In the genomic region with DNA sequence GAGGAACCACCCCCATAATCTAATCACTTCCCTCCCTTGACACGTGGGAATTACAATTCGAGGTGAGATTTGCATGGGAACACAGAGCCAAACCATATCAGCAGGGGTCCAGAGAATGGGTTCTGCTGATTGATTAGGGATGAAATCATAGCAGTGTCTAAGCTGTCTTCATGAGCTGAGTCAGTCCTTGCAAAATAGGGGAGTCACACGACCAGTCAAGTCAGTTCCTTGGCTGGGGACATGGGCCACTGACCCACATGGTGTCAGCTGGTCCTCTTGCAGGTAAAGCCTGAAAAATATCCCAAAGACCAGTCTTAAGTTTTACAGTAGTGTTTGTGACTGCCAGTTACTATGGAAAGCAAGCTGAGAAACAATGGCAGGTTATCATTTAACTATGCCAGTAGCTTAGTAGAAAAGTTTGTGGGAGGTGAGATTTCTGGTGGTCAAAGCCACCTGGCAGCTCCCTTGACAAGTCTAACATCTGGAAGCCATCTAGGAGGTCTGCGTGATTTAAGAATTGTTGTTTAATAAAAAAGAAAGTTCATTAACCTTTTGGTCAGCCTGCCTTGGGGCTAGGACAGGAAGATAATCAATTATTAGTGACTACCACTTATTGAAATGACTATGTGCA, we compare ENCODE assay signal across 20 cellular contexts. TPM values are rescaled to one million over a fixed set of nuclear protein-coding genes. Genes with fewer than 3 reads are reported as not detected.
A peak's percentile ranks its signal among the peaks of the same experiment; 100 is the strongest.
DNase-seq lines count a peak whose midpoint lies in the region; ATAC-seq, FAIRE-seq and TF ChIP-seq lines count a peak whose summit lies in the region.
"Had no signal": no experiment of that assay in that cellular context is flagged by ENCODE, and none has a peak within 500 bp of the region (broad histone marks: within the 10 kb centered on the region; RNA-seq: fewer than 3 reads in every experiment).

No MANE protein-coding gene starts in this region.

- no peaks in the 10 kb centered on the region for H3K79me2 ChIP-seq in K562 (ENCODE audit: control insufficient read depth, insufficient read depth, low read length)
- H3K79me2 ChIP-seq: hepatocyte had no signal

- no peak for TF ChIP-seq CTCF in K562 (IDR thresholded peaks at IDR 0.05 in 2 of 3, conservative IDR thresholded peaks at IDR 0.05 in 1 of 3; ENCODE audit: insufficient read depth in 2 of 3, low read depth in 1 of 3, low read length in 3 of 3)

- no peaks in the 10 kb centered on the region for H3K9me3 ChIP-seq in K562 (replicated peaks; ENCODE audit: control insufficient read depth, insufficient read depth, low read depth, low read length)

- CTCF ChIA-PET in K562 (lab: Yijun Ruan, JAX; ENCODE audit: low intra/inter-chr PET ratio) = no interaction called here

- FAIRE-seq in K562 (lab: Jason Lieb, UNC) = no peak
- FAIRE-seq: colon, islet of Langerhans had no signal

- H3K4me1 ChIP-seq in K562 (replicated peaks in 1 of 2; ENCODE audit: control insufficient read depth in 2 of 2, insufficient read depth in 2 of 2, low read length in 2 of 2) = peaks cover 0 to 3% of the 10 kb centered on the region in 2 experiments; a peak in 1 of 5 replicates

- H3K4me2 ChIP-seq in K562 (ENCODE audit: insufficient read depth, low read length) = no peak overlapping the region
- H3K4me2 ChIP-seq: hepatocyte had no signal

- WGBS in K562 (ENCODE audit: insufficient coverage, low coverage, missing lambda C conversion rate) = 30% methylated on average over 4 of the region's 4 CpGs

- no peak overlapping the region for H3K27ac ChIP-seq in K562 (ENCODE audit: extremely low read depth, low read depth, low read length)
- H3K27ac ChIP-seq: hepatocyte had no signal

- H3K36me3 ChIP-seq in K562 (ENCODE audit: control insufficient read depth, insufficient read depth, low read length) = no peaks in the 10 kb centered on the region

- no peak for DNase-seq in K562 (ENCODE audit: extremely low read depth in 1 of 4, low spot score in 3 of 4)
- DNase-seq in NCI-H187 (lab: John Stamatoyannopoulos, UW) = no peak
- no peak for DNase-seq in NCI-H1436 treated with DMSO at 0.1 percent for 48 hours (lab: John Stamatoyannopoulos, UW)
- no peak for DNase-seq in NCI-H526 treated with DMSO at 0.1 percent for 48 hours (lab: John Stamatoyannopoulos, UW)
- DNase-seq: activated CD4-positive, alpha-beta T cell treated with anti-CD3 and anti-CD28 coated beads, Interleukin-2, amount 50 U/mL, for 4 hours; activated T-cell treated with anti-CD3 and anti-CD28 coated beads, Interleukin-2, amount 50 U/mL, for 1 hour; CD4-positive, alpha-beta memory T cell; H7; naive thymus-derived CD4-positive, alpha-beta T cell; NCI-H1930; NCI-H510A treated with DMSO at 0.1 percent for 48 hours; stimulated activated CD4-positive, alpha-beta T cell treated with anti-CD3 and anti-CD28 coated beads, Interleukin-2, amount 100 ng/mL, for 24 hours had no signal

- no peak overlapping the region for H3K4me3 ChIP-seq in K562
- H3K4me3 ChIP-seq: hepatocyte had no signal

- intact Hi-C loops in K562 (cut with micrococcal nuclease) = no loop called here

- POLR2A ChIA-PET in K562 (lab: Yijun Ruan, JAX) = interaction anchor here (0.6 to 1.7 kb wide), 2 partner anchors 16 to 144 kb away, joined by 4 to 6 read pairs; partner anchors contain the start of gene ATF7IP2

- H3K9me1 ChIP-seq in K562 (ENCODE audit: control insufficient read depth, insufficient read depth, low read length) = no peaks in the 10 kb centered on the region

- no TSS peak for BruUV-seq in K562 (replicated peaks; lab: Mats Ljungman, UMichigan)

- no peak for TF ChIP-seq POLR2A in K562 (conservative IDR thresholded peaks at IDR 0.05)

- H3K27me3 ChIP-seq in K562 (ENCODE audit: control insufficient read depth in 2 of 2, insufficient read depth in 2 of 2, low read length in 2 of 2) = no peaks in the 10 kb centered on the region
- H3K27me3 ChIP-seq: hepatocyte had no signal

- ATAC-seq in GM18511 (IDR thresholded peaks at IDR 0.05; ENCODE audit: unreplicated experiment) = peak; percentile 81
- ATAC-seq in GM19467 (IDR thresholded peaks at IDR 0.05; ENCODE audit: unreplicated experiment) = peak; percentile 46
- ATAC-seq in HG03060 (IDR thresholded peaks at IDR 0.05; ENCODE audit: low read depth, unreplicated experiment) = peak; percentile 71
- 0 out of 3 replicates have a peak, but pooled peaks have one; percentile 39 for ATAC-seq in K562
- ATAC-seq in HG03280 (IDR thresholded peaks at IDR 0.05; ENCODE audit: unreplicated experiment) = no peak
- ATAC-seq: activated naive CD4-positive, alpha-beta T cell treated with anti-CD3 and anti-CD28 coated beads, Interleukin-2, amount 50 U/mL, for 72 hours; naive thymus-derived CD4-positive, alpha-beta T cell had no signal

- in situ Hi-C loops in K562 (cut with MboI) = no loop called here

- H3K9ac ChIP-seq in K562 (ENCODE audit: insufficient read depth in 1 of 2, low read depth in 2 of 2, low read length in 2 of 2) = no peak overlapping the region

- peak overlapping the region; percentile 47; the same call in 1 of the 2 replicates for H2AFZ ChIP-seq in K562 (ENCODE audit: low read depth, low read length)
- H2AFZ ChIP-seq: hepatocyte had no signal

- no peak for TF ChIP-seq RAD21 in K562 (CRISPR knock-in tag; conservative IDR thresholded peaks at IDR 0.05 in 1 of 2, IDR thresholded peaks at IDR 0.05 in 1 of 2)

- no peaks in the 10 kb centered on the region for H4K20me1 ChIP-seq in K562 (replicated peaks; ENCODE audit: control insufficient read depth, insufficient read depth, low read length)

- no peak for TF ChIP-seq EP300 in K562 (IDR thresholded peaks at IDR 0.05; ENCODE audit: low read length)

TF ChIP-seq in K562, 482 proteins besides CTCF, POLR2A, EP300 and RAD21 (continues in another document):
- TF ChIP-seq EP400 (IDR thresholded peaks at IDR 0.05) (no peak), ZNF778 (CRISPR knock-in tag; IDR thresholded peaks at IDR 0.05) (no peak), HDAC1 (IDR thresholded peaks at IDR 0.05) (peak in 1 of 2 experiments; percentile 20; a peak in 1 of 4 replicates), PRDM10 (IDR thresholded peaks at IDR 0.05; ENCODE audit: partially characterized antibody) (peak; percentile 62), TRIM24 (IDR thresholded peaks at IDR 0.05) (0 out of 4 replicates have a peak, but pooled peaks of 1 of the 2 experiments have one; percentile 25), L3MBTL2 (IDR thresholded peaks at IDR 0.05) (peak; percentile 66), DMBX1 (CRISPR knock-in tag; IDR thresholded peaks at IDR 0.05; ENCODE audit: borderline replicate concordance) (peak; percentile 50; the same call in 1 of the 2 replicates)
- TF ChIP-seq, protein P1, sequence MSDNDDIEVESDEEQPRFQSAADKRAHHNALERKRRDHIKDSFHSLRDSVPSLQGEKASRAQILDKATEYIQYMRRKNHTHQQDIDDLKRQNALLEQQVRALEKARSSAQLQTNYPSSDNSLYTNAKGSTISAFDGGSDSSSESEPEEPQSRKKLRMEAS (CRISPR knock-in tag; IDR thresholded peaks at IDR 0.05) = no peak

RNA-seq across cellular contexts. Expression of gene ATF7IP2, which starts 15.7 kb away (rescaled TPM):
- 246 and 608 TPM in 2 replicates for total RNA-seq in K562 (2011; cell fraction: chromatin; rRNA removed; ENCODE audit: low replicate concordance)
- 106 and 143 TPM in 2 replicates for total RNA-seq in K562 (2011; cell fraction: nucleolus; rRNA removed)
- 321 and 392 TPM in 2 replicates for total RNA-seq in K562 (2011; cell fraction: nucleoplasm; rRNA removed)
- total RNA-seq in K562 (2014; rRNA removed) (107 and 134 TPM in 2 replicates), K562 (2014; rRNA removed; fragmentation: Illumina TruSeq; extraction: Trizol) (196 and 231 TPM in 2 replicates), K562 (2015; rRNA removed; fragmentation: Illumina TruSeq; extraction: Trizol) (156 and 162 TPM in 2 replicates), K562 (2021) (131 and 138 TPM in 2 replicates)
- polyA plus RNA-seq in K562 (2011; rRNA removed) (152 and 185 TPM in 2 replicates), K562 (2014; fragmentation: Illumina TruSeq; extraction: Trizol) (214 and 273 TPM in 2 replicates), K562 (2014; fragmentation: Nextera tagmentation; extraction: Ambion mirVana) (100 to 1,000 TPM; 352 to 511 TPM), K562 (2014; rRNA removed) (449 and 515 TPM in 2 replicates)
- 52.5 and 114 TPM in 2 replicates for polyA plus RNA-seq in K562 (2011; cell fraction: cytosol; rRNA removed)
- polyA plus RNA-seq in K562 (2011; cell fraction: nucleus; rRNA removed) = 181 and 232 TPM in 2 replicates
- 165 and 294 TPM in 2 replicates for polyA plus RNA-seq in K562 (2012)
- polyA minus RNA-seq in K562 (2011; rRNA and poly(A)+ RNA removed) = 177 and 221 TPM in 2 replicates
- 16.4 and 17.5 TPM in 2 replicates for polyA minus RNA-seq in K562 (2011; cell fraction: cytosol; rRNA and poly(A)+ RNA removed)
- 56.8 and 112 TPM in 2 replicates for polyA minus RNA-seq in K562 (2011; cell fraction: nucleus; rRNA and poly(A)+ RNA removed)
